In genomic region chr15:73273181-73274002, GRCh38 we compare ENCODE assay signal across 8 cellular contexts.
DNase-seq lines count a peak whose midpoint lies in the region; ATAC-seq, FAIRE-seq and TF ChIP-seq lines count a peak whose summit lies in the region.

No MANE protein-coding gene starts in this region.

- CTCF ChIA-PET in endothelial cell of umbilical vein (lab: Charles Lee), result interaction anchor here (0.6 to 7.9 kb wide), 26 partner anchors 8 to 674 kb away, joined by 3 to 120 read pairs (median 4); no protein-coding TSS in a partner anchor

- 0 out of 2 replicates have a peak, but pooled peaks cover 2% of the 10 kb centered on the region for H3K4me1 ChIP-seq in HAP-1
- H3K4me1 ChIP-seq in endothelial cell of umbilical vein (ENCODE audit: control insufficient read depth, extremely low read depth, insufficient read depth, low read length), result no peaks in the 10 kb centered on the region

- no peak overlapping the region for H3K27ac ChIP-seq in endothelial cell of umbilical vein (ENCODE audit: insufficient read depth, low read depth, low read length)

- FAIRE-seq in endothelial cell of umbilical vein (lab: Jason Lieb, UNC), result peak; percentile 79

- H3K79me2 ChIP-seq in endothelial cell of umbilical vein (ENCODE audit: control insufficient read depth, insufficient read depth, low read length), result no peaks in the 10 kb centered on the region

- peak; percentile 63 to 65 for TF ChIP-seq CTCF in endothelial cell of umbilical vein (IDR thresholded peaks at IDR 0.05; ENCODE audit: extremely low read depth in 1 of 2, insufficient read depth in 1 of 2, low read depth in 1 of 2, low read length in 2 of 2)

- no peaks in the 10 kb centered on the region for H4K20me1 ChIP-seq in endothelial cell of umbilical vein (replicated peaks; ENCODE audit: control insufficient read depth, extremely low read depth, insufficient read depth, low read length)

- in situ Hi-C loops in HAP-1 (cut with MboI; ENCODE audit: low sequenced_read_pairs), result loop anchor here (25.0 kb wide), 1 partner anchor 1064 kb away; no protein-coding TSS in a partner anchor

- no peak for TF ChIP-seq POLR2A in endothelial cell of umbilical vein (IDR thresholded peaks at IDR 0.05; ENCODE audit: low read depth, low read length)

- H2AFZ ChIP-seq in endothelial cell of umbilical vein (ENCODE audit: low read depth, low read length), result no peak overlapping the region

- H3K4me2 ChIP-seq in endothelial cell of umbilical vein (ENCODE audit: insufficient read depth, low read length), result no peak overlapping the region

- H3K36me3 ChIP-seq in HAP-1 (replicated peaks) (peaks cover 3% of the 10 kb centered on the region), endothelial cell of umbilical vein (ENCODE audit: control insufficient read depth in 2 of 2, extremely low read depth in 1 of 2, insufficient read depth in 2 of 2, low read length in 2 of 2) (no peaks in the 10 kb centered on the region)

- H3K9me3 ChIP-seq in HAP-1 (no peaks in the 10 kb centered on the region), endothelial cell of umbilical vein (replicated peaks; ENCODE audit: control insufficient read depth, insufficient read depth, low read length) (no peaks in the 10 kb centered on the region)

- POLR2A ChIA-PET in endothelial cell of umbilical vein (lab: Charles Lee), result no interaction called here

- DNase-seq in CD1c-positive myeloid dendritic cell (ENCODE audit: extremely low spot score) (peak; percentile 60), HAP-1 (ENCODE audit: low spot score in 2 of 2) (peak; percentile 84 to 87), NCI-H2227 treated with DMSO at 0.1 percent for 48 hours (lab: John Stamatoyannopoulos, UW) (peak; percentile 40), endothelial cell of umbilical vein (ENCODE audit: low read depth, low spot score) (peak; percentile 58), middle frontal gyrus (ENCODE audit: extremely low spot score, low spot score) (peak; percentile 40), GF-D8 (lab: John Stamatoyannopoulos, UW) (no peak)
- peak; percentile 43 to 54 for DNase-seq in activated CD4-positive, alpha-beta T cell treated with anti-CD3 and anti-CD28 coated beads, Interleukin-2, amount 50 U/mL, for 48 hours
- DNase-seq in stimulated activated naive CD8-positive, alpha-beta T cell treated with anti-CD3 and anti-CD28 coated beads, Interleukin-15, Interleukin-2, amounts not matched to agents 100 U/mL and 50 U/mL, for 24 hours, result peak; percentile 49

- no TSS peak for BruUV-seq in endothelial cell of umbilical vein (replicated peaks; lab: Mats Ljungman, UMichigan)

- H3K27me3 ChIP-seq in HAP-1 (ENCODE audit: low read depth), result no peaks in the 10 kb centered on the region
- H3K27me3 ChIP-seq in endothelial cell of umbilical vein (ENCODE audit: control insufficient read depth in 2 of 2, insufficient read depth in 2 of 2, low read length in 2 of 2), result peaks cover 2 to 12% of the 10 kb centered on the region in 2 experiments

- no peak overlapping the region for H3K9ac ChIP-seq in endothelial cell of umbilical vein (replicated peaks; ENCODE audit: extremely low read depth, insufficient read depth, low read length)

- no peak overlapping the region for H3K4me3 ChIP-seq in HAP-1
- H3K4me3 ChIP-seq in endothelial cell of umbilical vein (replicated peaks in 1 of 3; ENCODE audit: insufficient read depth in 1 of 3, low read depth in 1 of 3, low read length in 3 of 3), result no peak overlapping the region

- H3K9me1 ChIP-seq in endothelial cell of umbilical vein (replicated peaks; ENCODE audit: control insufficient read depth, extremely low read depth, insufficient read depth, low read length), result no peaks in the 10 kb centered on the region

- dilution Hi-C loops in endothelial cell of umbilical vein (cut with MboI; ENCODE audit: extremely low pct_ligation_motif_present, low sequenced_read_pairs), result no loop called here

- peak; percentile 73 for ATAC-seq in stimulated activated naive CD8-positive, alpha-beta T cell treated with anti-CD3 and anti-CD28 coated beads, Interleukin-15, Interleukin-2, amounts not matched to agents 100 U/mL and 50 U/mL, for 24 hours

- intact Hi-C loops in endothelial cell of umbilical vein (cut with micrococcal nuclease), result loop anchor here (1.0 to 10.0 kb wide), 4 partner anchors 32 to 669 kb away; no protein-coding TSS in a partner anchor

TF ChIP-seq in endothelial cell of umbilical vein, 7 proteins besides CTCF, POLR2A, EP300 and RAD21:
- TF ChIP-seq MAX (IDR thresholded peaks at IDR 0.05; ENCODE audit: insufficient read depth, insufficient read length), result no peak
- no peak for TF ChIP-seq POLR2AphosphoS5 (IDR thresholded peaks at IDR 0.05; ENCODE audit: insufficient read depth, low read depth, low read length)
- no peak for TF ChIP-seq GATA2 (IDR thresholded peaks at IDR 0.05; ENCODE audit: insufficient read depth, insufficient read length, low read depth, low read length)
- no peak for TF ChIP-seq EZH2 (IDR thresholded peaks at IDR 0.05; ENCODE audit: borderline replicate concordance, low read depth, low read length, severe bottlenecking)
- TF ChIP-seq FOS (IDR thresholded peaks at IDR 0.05; ENCODE audit: borderline replicate concordance, insufficient read depth, low read length), result no peak
- TF ChIP-seq MYC (IDR thresholded peaks at IDR 0.05; ENCODE audit: low read depth, low read length), result no peak
- no peak for TF ChIP-seq JUN (IDR thresholded peaks at IDR 0.05; ENCODE audit: borderline replicate concordance, insufficient read depth, insufficient read length, low read depth)
TF ChIP-seq in endothelial cell of umbilical vein: peak in this region for 0.
